19 cellular contexts compared by ENCODE assay signal in genomic region chr10:20936388-20936787, GRCh38. TPM values are rescaled to one million over a fixed set of nuclear protein-coding genes. Genes with fewer than 3 reads are reported as not detected.
DNase-seq lines count a peak whose midpoint lies in the region; TF ChIP-seq lines count a peak whose summit lies in the region.
"Had no signal": no experiment of that assay in that cellular context is flagged by ENCODE, and none has a peak within 500 bp of the region (broad histone marks: within the 10 kb centered on the region; RNA-seq: fewer than 3 reads in every experiment).

No MANE protein-coding gene starts in this region.

- TF ChIP-seq CTCF in brain microvascular endothelial cell (IDR thresholded peaks at IDR 0.05; ENCODE audit: low read depth, low read length, missing control alignments) = no peak

- peak; percentile 6 for DNase-seq in NCI-H1105 treated with DMSO at 0.1 percent for 48 hours (lab: John Stamatoyannopoulos, UW)
- DNase-seq in NCI-H1105 (lab: John Stamatoyannopoulos, UW) = no peak
- DNase-seq in G401 (ENCODE audit: low spot score) = peak; percentile 53
- peak; percentile 31 for DNase-seq in NCI-H69 (lab: John Stamatoyannopoulos, UW)
- peak; percentile 49 for DNase-seq in cerebellar cortex (ENCODE audit: low spot score)
- DNase-seq in brain microvascular endothelial cell = no peak
- no peak for DNase-seq in cerebellum (ENCODE audit: low spot score)
- no peak for DNase-seq in COR-L47 (lab: John Stamatoyannopoulos, UW)
- DNase-seq: Caco-2; CD8-positive, alpha-beta T cell; GDM1; GOT3; H7; HFFc6 had no signal

- in situ Hi-C loops in G401 (cut with HindIII; ENCODE audit: low sequenced_read_pairs) (no loop called here), brain microvascular endothelial cell (cut with HindIII; ENCODE audit: low pct_ligation_motif_present, low sequenced_read_pairs) (no loop called here)

- H3K36me3 ChIP-seq in brain microvascular endothelial cell (replicated peaks) = no peaks in the 10 kb centered on the region
- H3K36me3 ChIP-seq: BLaER1 treated with 17β-estradiol and CSF1 and Interleukin-3, amounts not matched to agents 10 nM and 100 nM had no signal

- no peak overlapping the region for H3K4me3 ChIP-seq in brain microvascular endothelial cell (ENCODE audit: low read depth, low read length)
- H3K4me3 ChIP-seq: A549; BLaER1 treated with 17β-estradiol and CSF1 and Interleukin-3, amounts not matched to agents 10 nM and 100 nM had no signal

- no peak overlapping the region for H3K27ac ChIP-seq in brain microvascular endothelial cell
- H3K27ac ChIP-seq: 22Rv1; A549; BLaER1 treated with 17β-estradiol and CSF1 and Interleukin-3, amounts not matched to agents 10 nM and 100 nM had no signal

- H3K27me3 ChIP-seq in brain microvascular endothelial cell (replicated peaks) = no peaks in the 10 kb centered on the region
- H3K27me3 ChIP-seq: BLaER1 treated with 17β-estradiol and CSF1 and Interleukin-3, amounts not matched to agents 10 nM and 100 nM had no signal

RNA-seq across cellular contexts. Expression of gene NEBL, which starts 39.3 kb away (rescaled TPM):
- 46.3 and 46.7 TPM in 2 replicates for total RNA-seq in G401 (2014; rRNA removed; shearing (Covaris generic))
- 38.9 TPM for total RNA-seq in cerebellum
- total RNA-seq: B cell; CD8-positive, alpha-beta T cell; HepG2; HFFc6 had no signal

Comparison
In these comparisons a context has a peak if more than half of its experiments do, and no peak if none do; other contexts are left out.
1. DNase-seq: peak in NCI-H1105 treated with DMSO at 0.1 percent for 48 hours (single experiment), G401 (single experiment), NCI-H69 (single experiment) and cerebellar cortex (single experiment); none in NCI-H1105 (single experiment), brain microvascular endothelial cell (single experiment), cerebellum (single experiment) and COR-L47 (single experiment).